Comparison of ENCODE assay signal across 21 cellular contexts in genomic region chr7:46651561-46652088, GRCh38.
DNase-seq lines count a peak whose midpoint lies in the region; ATAC-seq and TF ChIP-seq lines count a peak whose summit lies in the region.
"Had no signal": no experiment of that assay in that cellular context is flagged by ENCODE, and none has a peak within 500 bp of the region (broad histone marks: within the 10 kb centered on the region; RNA-seq: fewer than 3 reads in every experiment).

No MANE protein-coding gene starts in this region.

- 78% methylated on average over 8 of the region's 8 CpGs for WGBS in smooth muscle cell (ENCODE audit: low lambda C conversion rate)
- 92 to 96% methylated on average over 5 to 8 of the region's 8 CpGs for WGBS in endodermal cell (ENCODE audit: insufficient coverage in 1 of 2, insufficient read length in 1 of 2), 2 experiments

- H3K9me3 ChIP-seq in smooth muscle cell (replicated peaks; ENCODE audit: low read depth) (no peaks in the 10 kb centered on the region), endodermal cell (ENCODE audit: control insufficient read depth, low read length) (peaks cover 18% of the 10 kb centered on the region)
- H3K9me3 ChIP-seq in naive thymus-derived CD4-positive, alpha-beta T cell (ENCODE audit: control insufficient read depth in 2 of 3, low read length in 3 of 3), result no peaks in the 10 kb centered on the region
- H3K9me3 ChIP-seq: ovary had no signal

- no peak overlapping the region for H3K4me3 Mint-ChIP-seq in activated T-helper 17 cell treated with anti-CD3 and anti-CD28 coated beads, Interleukin-2, amount 50 U/mL, for 72 hours
- no peak overlapping the region for H3K4me3 Mint-ChIP-seq in endodermal cell
- no peak overlapping the region for H3K4me3 Mint-ChIP-seq in naive thymus-derived CD4-positive, alpha-beta T cell
- H3K4me3 Mint-ChIP-seq: stimulated activated effector memory CD8-positive, alpha-beta T cell treated with anti-CD3 and anti-CD28 coated beads, Interleukin-12 subunit alpha, Interleukin-12 subunit beta, amount 100 ng/mL, for 72 hours had no signal

- intact Hi-C loops in naive thymus-derived CD4-positive, alpha-beta T cell (cut with micrococcal nuclease), result no loop called here

- DNase-seq in HPDE6-E6E7 (ENCODE audit: extremely low spot score), result peak; percentile 74
- peak; percentile 44 for DNase-seq in kidney glomerular epithelial cell (lab: John Stamatoyannopoulos, UW)
- no peak for DNase-seq in smooth muscle cell (lab: John Stamatoyannopoulos, UW; ENCODE audit: unreplicated experiment)
- no peak for DNase-seq in endodermal cell
- no peak for DNase-seq in Ammon's horn (ENCODE audit: low spot score)
- no peak for DNase-seq in stimulated activated naive CD4-positive, alpha-beta T cell treated with Interleukin-2 at 50 U/mL for 16 hours (lab: John Stamatoyannopoulos, UW)
- DNase-seq in naive thymus-derived CD4-positive, alpha-beta T cell, result no peak
- DNase-seq: activated CD4-positive, CD25-positive, alpha-beta regulatory T cell; activated effector memory CD4-positive, alpha-beta T cell treated with anti-CD3 and anti-CD28 coated beads, Interleukin-2, amount 50 U/mL, for 16 hours; anterior cingulate cortex; erythroblast; KBM-7; NCI-H1092; ovary; T-helper 2 cell had no signal

- H3K36me3 Mint-ChIP-seq in activated T-helper 17 cell treated with anti-CD3 and anti-CD28 coated beads, Interleukin-2, amount 50 U/mL, for 72 hours (ENCODE audit: low read depth), result no peaks in the 10 kb centered on the region
- H3K36me3 Mint-ChIP-seq in endodermal cell (ENCODE audit: low read depth), result no peaks in the 10 kb centered on the region
- peaks cover 0 to 5% (median 0%) of the 10 kb centered on the region in 5 donors for H3K36me3 Mint-ChIP-seq in naive thymus-derived CD4-positive, alpha-beta T cell
- H3K36me3 Mint-ChIP-seq: stimulated activated effector memory CD8-positive, alpha-beta T cell treated with anti-CD3 and anti-CD28 coated beads, Interleukin-12 subunit alpha, Interleukin-12 subunit beta, amount 100 ng/mL, for 72 hours had no signal

- POLR2A ChIA-PET in naive thymus-derived CD4-positive, alpha-beta T cell (lab: Charles Lee), result no interaction called here

- no peak overlapping the region for H3K4me2 ChIP-seq in smooth muscle cell
- H3K4me2 ChIP-seq: BLaER1 treated with 17β-estradiol and CSF1 and Interleukin-3, amounts not matched to agents 10 nM and 100 nM had no signal

- peak overlapping the region; percentile 48 for H3K9ac ChIP-seq in smooth muscle cell (ENCODE audit: low read depth)
- H3K9ac ChIP-seq in endodermal cell (ENCODE audit: extremely low read depth, low read length, poor library complexity, severe bottlenecking), result no peak overlapping the region
- H3K9ac ChIP-seq: BLaER1 treated with 17β-estradiol and CSF1 and Interleukin-3, amounts not matched to agents 10 nM and 100 nM had no signal

- H3K27ac ChIP-seq in smooth muscle cell (ENCODE audit: low read depth) (peak overlapping the region; percentile 75), endodermal cell (ENCODE audit: low read depth, low read length) (no peak overlapping the region)
- no peak overlapping the region for H3K27ac ChIP-seq in naive thymus-derived CD4-positive, alpha-beta T cell (ENCODE audit: low read depth, low read length)
- H3K27ac ChIP-seq: BLaER1 treated with 17β-estradiol and CSF1 and Interleukin-3, amounts not matched to agents 10 nM and 100 nM; coronary artery; ovary had no signal

- H3K27me3 ChIP-seq in smooth muscle cell (ENCODE audit: low read depth) (no peaks in the 10 kb centered on the region), endodermal cell (ENCODE audit: control insufficient read depth, insufficient read depth, low read length, poor library complexity, severe bottlenecking) (no peaks in the 10 kb centered on the region)
- H3K27me3 ChIP-seq in naive thymus-derived CD4-positive, alpha-beta T cell (ENCODE audit: control insufficient read depth in 2 of 2, insufficient read depth in 2 of 2, low read length in 2 of 2), result no peaks in the 10 kb centered on the region
- H3K27me3 ChIP-seq: BLaER1 treated with 17β-estradiol and CSF1 and Interleukin-3, amounts not matched to agents 10 nM and 100 nM; ovary; upper lobe of left lung had no signal

- peaks cover 17% of the 10 kb centered on the region for H3K9me3 Mint-ChIP-seq in activated T-helper 17 cell treated with anti-CD3 and anti-CD28 coated beads, Interleukin-2, amount 50 U/mL, for 72 hours
- peaks cover 21% of the 10 kb centered on the region for H3K9me3 Mint-ChIP-seq in endodermal cell
- H3K9me3 Mint-ChIP-seq in naive thymus-derived CD4-positive, alpha-beta T cell, result peaks cover 0 to 26% (median 8%) of the 10 kb centered on the region in 11 donors

- no peaks in the 10 kb centered on the region for H3K79me2 ChIP-seq in smooth muscle cell (ENCODE audit: low read depth)

- peak; percentile 52 for ATAC-seq in activated T-helper 17 cell treated with anti-CD3 and anti-CD28 coated beads, Interleukin-2, amount 50 U/mL, for 72 hours (replicated peaks)
- ATAC-seq in naive thymus-derived CD4-positive, alpha-beta T cell, result no peak
- ATAC-seq: stimulated activated effector memory CD8-positive, alpha-beta T cell treated with anti-CD3 and anti-CD28 coated beads, Interleukin-12 subunit alpha, Interleukin-12 subunit beta, amount 100 ng/mL, for 72 hours had no signal

- no peak overlapping the region for H2AFZ ChIP-seq in smooth muscle cell (ENCODE audit: low read depth)

- H4K20me1 ChIP-seq in smooth muscle cell (ENCODE audit: low read depth), result no peaks in the 10 kb centered on the region
- H4K20me1 ChIP-seq: BLaER1 treated with 17β-estradiol and CSF1 and Interleukin-3, amounts not matched to agents 10 nM and 100 nM had no signal

- H3K4me3 ChIP-seq in smooth muscle cell (no peak overlapping the region), endodermal cell (ENCODE audit: low read length) (no peak overlapping the region)
- no peak overlapping the region for H3K4me3 ChIP-seq in naive thymus-derived CD4-positive, alpha-beta T cell (ENCODE audit: low read length)
- H3K4me3 ChIP-seq: BLaER1 treated with 17β-estradiol and CSF1 and Interleukin-3, amounts not matched to agents 10 nM and 100 nM; coronary artery; ovary; skin epidermis; upper lobe of left lung had no signal

- no peak overlapping the region for H3K27ac Mint-ChIP-seq in activated T-helper 17 cell treated with anti-CD3 and anti-CD28 coated beads, Interleukin-2, amount 50 U/mL, for 72 hours
- no peak overlapping the region for H3K27ac Mint-ChIP-seq in endodermal cell
- no peak overlapping the region for H3K27ac Mint-ChIP-seq in naive thymus-derived CD4-positive, alpha-beta T cell
- H3K27ac Mint-ChIP-seq: stimulated activated effector memory CD8-positive, alpha-beta T cell treated with anti-CD3 and anti-CD28 coated beads, Interleukin-12 subunit alpha, Interleukin-12 subunit beta, amount 100 ng/mL, for 72 hours had no signal

- TF ChIP-seq CTCF in smooth muscle cell (IDR thresholded peaks at IDR 0.05; ENCODE audit: borderline replicate concordance, insufficient read depth, poor library complexity, severe bottlenecking) (no peak), endodermal cell (conservative IDR thresholded peaks at IDR 0.05) (no peak)

- H3K27me3 Mint-ChIP-seq in activated T-helper 17 cell treated with anti-CD3 and anti-CD28 coated beads, Interleukin-2, amount 50 U/mL, for 72 hours, result no peaks in the 10 kb centered on the region
- no peaks in the 10 kb centered on the region for H3K27me3 Mint-ChIP-seq in endodermal cell (ENCODE audit: insufficient read depth)
- no peaks in the 10 kb centered on the region for H3K27me3 Mint-ChIP-seq in naive thymus-derived CD4-positive, alpha-beta T cell

- CTCF ChIA-PET in naive thymus-derived CD4-positive, alpha-beta T cell (lab: Charles Lee), result no interaction called here

- no peaks in the 10 kb centered on the region for H3K4me1 Mint-ChIP-seq in activated T-helper 17 cell treated with anti-CD3 and anti-CD28 coated beads, Interleukin-2, amount 50 U/mL, for 72 hours
- no peaks in the 10 kb centered on the region for H3K4me1 Mint-ChIP-seq in endodermal cell
- no peaks in the 10 kb centered on the region for H3K4me1 Mint-ChIP-seq in naive thymus-derived CD4-positive, alpha-beta T cell
- H3K4me1 Mint-ChIP-seq: stimulated activated effector memory CD8-positive, alpha-beta T cell treated with anti-CD3 and anti-CD28 coated beads, Interleukin-12 subunit alpha, Interleukin-12 subunit beta, amount 100 ng/mL, for 72 hours had no signal

- peaks cover 5% of the 10 kb centered on the region for H3F3A ChIP-seq in smooth muscle cell (ENCODE audit: low read depth)

- H3K4me1 ChIP-seq in smooth muscle cell (ENCODE audit: low read depth) (peaks cover 5% of the 10 kb centered on the region), endodermal cell (ENCODE audit: control insufficient read depth, insufficient read depth, low read length) (peaks cover 3% of the 10 kb centered on the region)
- no peaks in the 10 kb centered on the region for H3K4me1 ChIP-seq in naive thymus-derived CD4-positive, alpha-beta T cell (ENCODE audit: control insufficient read depth in 2 of 2, insufficient read depth in 2 of 2, low read length in 2 of 2)
- H3K4me1 ChIP-seq: upper lobe of left lung had no signal

- H3K36me3 ChIP-seq in smooth muscle cell (ENCODE audit: low read depth), result no peaks in the 10 kb centered on the region
- H3K36me3 ChIP-seq in endodermal cell (ENCODE audit: control insufficient read depth, insufficient read depth, low read length), result no peaks in the 10 kb centered on the region
- no peaks in the 10 kb centered on the region for H3K36me3 ChIP-seq in naive thymus-derived CD4-positive, alpha-beta T cell (ENCODE audit: control insufficient read depth in 2 of 3, insufficient read depth in 3 of 3, low read length in 3 of 3)
- H3K36me3 ChIP-seq: BLaER1 treated with 17β-estradiol and CSF1 and Interleukin-3, amounts not matched to agents 10 nM and 100 nM; ovary; upper lobe of left lung had no signal

Comparison
In these comparisons a context has a peak if more than half of its experiments do, and no peak if none do; other contexts are left out.
1. DNase-seq: peak in HPDE6-E6E7 (single experiment) and kidney glomerular epithelial cell (single experiment); none in smooth muscle cell (single experiment), endodermal cell (single experiment), Ammon's horn (single experiment), stimulated activated naive CD4-positive, alpha-beta T cell treated with Interleukin-2 at 50 U/mL for 16 hours (single experiment) and naive thymus-derived CD4-positive, alpha-beta T cell (0 of 9).